ENCODE assay signal across 19 cellular contexts in the genomic region with DNA sequence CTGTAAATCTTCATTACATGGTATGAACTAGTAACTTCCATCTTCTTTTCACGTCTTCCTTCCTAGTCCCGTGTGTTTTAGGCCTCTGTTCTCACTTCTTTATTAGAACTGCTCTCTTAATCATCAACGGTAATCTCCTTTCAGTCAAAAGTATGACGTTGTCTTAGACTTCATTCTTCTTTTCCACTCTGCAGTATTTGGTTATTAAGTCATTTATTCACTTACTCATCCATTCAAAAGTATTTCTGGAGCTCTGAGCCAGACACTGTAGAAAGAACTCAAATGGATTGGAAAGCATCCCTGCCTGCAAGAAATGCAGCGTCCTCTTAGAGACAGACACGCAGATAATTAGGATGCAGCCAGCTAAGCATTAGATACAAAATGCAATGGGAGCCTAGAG.
A peak's percentile ranks its signal among the peaks of the same experiment; 100 is the strongest.
DNase-seq lines count a peak whose midpoint lies in the region; ATAC-seq, FAIRE-seq and TF ChIP-seq lines count a peak whose summit lies in the region.
"Had no signal": no experiment of that assay in that cellular context is flagged by ENCODE, and none has a peak within 500 bp of the region (broad histone marks: within the 10 kb centered on the region; RNA-seq: fewer than 3 reads in every experiment).

No MANE protein-coding gene starts in this region.

- H2AK5ac ChIP-seq in IMR-90 (ENCODE audit: low read depth, low read length): no peak overlapping the region
- H2AK5ac ChIP-seq in H1 (ENCODE audit: low read depth, low read length): no peak overlapping the region

- H3K4me1 ChIP-seq in IMR-90 (ENCODE audit: control insufficient read depth, insufficient read depth, low read length) (peaks cover 8% of the 10 kb centered on the region; the same call in 1 of the 2 replicates), H1 (replicated peaks in 1 of 4; ENCODE audit: control insufficient read depth in 3 of 4, insufficient read depth in 4 of 4, low read length in 3 of 4) (peaks cover 0 to 5% (median 1%) of the 10 kb centered on the region in 4 experiments; a peak in 2 of 7 replicates), HepG2 (ENCODE audit: insufficient read depth, low read length) (0 out of 2 replicates have a peak, but pooled peaks cover 8% of the 10 kb centered on the region)
- H3K4me1 ChIP-seq: A549 had no signal

- in situ Hi-C loops in IMR-90 (cut with MboI; ENCODE audit: low sequenced_read_pairs) (no loop called here), HepG2 (cut with HindIII; ENCODE audit: extremely low pct_ligation_motif_present, low pct_unique_long_range_greater_than_20kb) (no loop called here)

- H3K56ac ChIP-seq in IMR-90 (ENCODE audit: extremely low read depth, insufficient read depth, low read length) (no peak overlapping the region), H1 (replicated peaks; ENCODE audit: insufficient read length, low read depth, low read length) (no peak overlapping the region)

- no peaks in the 10 kb centered on the region for H3K27me3 Mint-ChIP-seq in activated T-cell treated with anti-CD3 and anti-CD28 coated beads, Interleukin-2, amount 50 U/mL, for 24 hours
- H3K27me3 Mint-ChIP-seq: B cell had no signal

- FAIRE-seq in H1 (lab: Jason Lieb, UNC): no peak
- FAIRE-seq in HepG2 (lab: Jason Lieb, UNC): no peak
- FAIRE-seq: A549, D721Med, H54 had no signal

- H3K27ac ChIP-seq in IMR-90 (ENCODE audit: insufficient read depth, low read length) (no peak overlapping the region), H1 (ENCODE audit: low read depth, low read length) (no peak overlapping the region), HepG2 (ENCODE audit: extremely low read length, insufficient read depth, low read length) (no peak overlapping the region)
- H3K27ac ChIP-seq: A549, PC-9 had no signal

- H3K4me2 ChIP-seq in IMR-90 (ENCODE audit: low read depth, low read length) (no peak overlapping the region), H1 (ENCODE audit: insufficient read depth in 1 of 2, low read depth in 2 of 2, low read length in 2 of 2) (no peak overlapping the region), HepG2 (ENCODE audit: low read depth, low read length) (no peak overlapping the region)
- H3K4me2 ChIP-seq: A549, PC-9 had no signal

- intact Hi-C loops in IMR-90 (cut with micrococcal nuclease): no loop called here
- intact Hi-C loops in HepG2 (cut with micrococcal nuclease; ENCODE audit: unreplicated experiment): no loop called here

- H3K36me3 Mint-ChIP-seq in activated T-cell treated with anti-CD3 and anti-CD28 coated beads, Interleukin-2, amount 50 U/mL, for 24 hours (ENCODE audit: low read depth): no peaks in the 10 kb centered on the region
- H3K36me3 Mint-ChIP-seq: CD14-positive monocyte had no signal

- POLR2A ChIA-PET in IMR-90 (lab: Charles Lee; ENCODE audit: unreplicated experiment): no interaction called here
- POLR2A ChIA-PET in H1 (lab: Charles Lee; ENCODE audit: partially characterized antibody): no interaction called here
- POLR2A ChIA-PET in HepG2 (lab: Yijun Ruan, JAX): no interaction called here

- TF ChIP-seq CTCF in IMR-90 (conservative IDR thresholded peaks at IDR 0.05; ENCODE audit: low read depth, low read length) (no peak), H1 (IDR thresholded peaks at IDR 0.05; ENCODE audit: control extremely low read depth in 1 of 3, insufficient read depth in 1 of 3, low read depth in 1 of 3, low read length in 3 of 3) (no peak), HepG2 (CRISPR knock-in tag; IDR thresholded peaks at IDR 0.05) (no peak)

- no peak overlapping the region for H3K4me3 Mint-ChIP-seq in activated T-cell treated with anti-CD3 and anti-CD28 coated beads, Interleukin-2, amount 50 U/mL, for 24 hours
- H3K4me3 Mint-ChIP-seq: B cell, CD14-positive monocyte had no signal

- H3K4me1 Mint-ChIP-seq in activated T-cell treated with anti-CD3 and anti-CD28 coated beads, Interleukin-2, amount 50 U/mL, for 24 hours (ENCODE audit: low read depth): no peaks in the 10 kb centered on the region
- H3K4me1 Mint-ChIP-seq: B cell, CD14-positive monocyte had no signal

- H3K9ac ChIP-seq in IMR-90 (ENCODE audit: low read depth, low read length) (no peak overlapping the region), H1 (replicated peaks in 1 of 4; ENCODE audit: extremely low read depth in 1 of 4, low read depth in 3 of 4, low read length in 3 of 4) (no peak overlapping the region), HepG2 (ENCODE audit: insufficient read depth, low read depth, low read length) (no peak overlapping the region)

- peaks cover 13% of the 10 kb centered on the region; the same call in 1 of the 2 replicates for H3K9me1 ChIP-seq in IMR-90 (ENCODE audit: insufficient read depth, low read length)

- H2AK9ac ChIP-seq in IMR-90 (replicated peaks; ENCODE audit: low read depth, low read length, poor library complexity): no peak overlapping the region

- H3K79me2 ChIP-seq in H1 (ENCODE audit: control insufficient read depth in 1 of 2, insufficient read depth in 2 of 2, low read length in 2 of 2) (no peaks in the 10 kb centered on the region), HepG2 (ENCODE audit: insufficient read depth, low read length) (no peaks in the 10 kb centered on the region)

- H4K91ac ChIP-seq in IMR-90 (ENCODE audit: insufficient read depth, low read depth, low read length) (no peak overlapping the region), H1 (replicated peaks; ENCODE audit: insufficient read length, low read length) (no peak overlapping the region)

- H2AFZ ChIP-seq in IMR-90 (replicated peaks; ENCODE audit: low read length, poor library complexity): no peak overlapping the region
- H2AFZ ChIP-seq in H1 (ENCODE audit: low read length): no peak overlapping the region
- H2AFZ ChIP-seq in HepG2 (ENCODE audit: low read length): no peak overlapping the region
- H2AFZ ChIP-seq: PC-9 had no signal

- H3K27me3 ChIP-seq in IMR-90 (ENCODE audit: control insufficient read depth, insufficient read depth, low read length) (no peaks in the 10 kb centered on the region), H1 (replicated peaks in 1 of 4; ENCODE audit: control insufficient read depth in 3 of 4, extremely low read depth in 1 of 4, insufficient read depth in 3 of 4, low read length in 3 of 4) (no peaks in the 10 kb centered on the region), HepG2 (ENCODE audit: control insufficient read depth in 1 of 2, insufficient read depth in 2 of 2, low read length in 2 of 2) (no peaks in the 10 kb centered on the region)

- H3K36me3 ChIP-seq in IMR-90 (ENCODE audit: control insufficient read depth, insufficient read depth, low read length) (no peaks in the 10 kb centered on the region), H1 (ENCODE audit: control insufficient read depth in 2 of 4, insufficient read depth in 4 of 4, low read length in 3 of 4) (no peaks in the 10 kb centered on the region; a peak in 1 of 8 replicates), HepG2 (replicated peaks in 1 of 2; ENCODE audit: control insufficient read depth in 1 of 2, insufficient read depth in 2 of 2, low read length in 2 of 2) (no peaks in the 10 kb centered on the region)

- H4K20me1 ChIP-seq in IMR-90 (ENCODE audit: insufficient read depth, low read length) (peaks cover 6% of the 10 kb centered on the region; the same call in 1 of the 2 replicates), H1 (replicated peaks in 1 of 2; ENCODE audit: control insufficient read depth in 1 of 2, insufficient read depth in 2 of 2, low read length in 2 of 2) (no peaks in the 10 kb centered on the region), HepG2 (ENCODE audit: insufficient read depth, low read length) (no peaks in the 10 kb centered on the region)

- dilution Hi-C loops in IMR-90 (cut with HindIII; ENCODE audit: low sequenced_read_pairs, unreplicated experiment): no loop called here

- H3K23ac ChIP-seq in IMR-90 (ENCODE audit: low read depth, low read length): no peak overlapping the region
- H3K23ac ChIP-seq in H1 (ENCODE audit: insufficient read length): no peak overlapping the region

- no peak overlapping the region for H3K4me3 ChIP-seq in IMR-90 (ENCODE audit: insufficient read depth, low read depth, low read length)
- no peak overlapping the region for H3K4me3 ChIP-seq in H1 (ENCODE audit: extremely low read depth in 1 of 4, insufficient read depth in 2 of 4, low read depth in 3 of 4, low read length in 4 of 4)
- no peak overlapping the region for H3K4me3 ChIP-seq in HepG2 (replicated peaks in 1 of 3; ENCODE audit: insufficient read depth in 1 of 3, low read depth in 2 of 3, low read length in 3 of 3)
- H3K4me3 ChIP-seq: A549, PC-9 had no signal

- no peak overlapping the region for H2BK120ac ChIP-seq in IMR-90 (ENCODE audit: low read depth, low read length)
- no peak overlapping the region for H2BK120ac ChIP-seq in H1 (replicated peaks; ENCODE audit: low read depth, low read length)

- H3K9me3 ChIP-seq in IMR-90 (ENCODE audit: control insufficient read depth, insufficient read depth, low read length) (no peaks in the 10 kb centered on the region), H1 (ENCODE audit: insufficient read depth in 2 of 2, low read depth in 1 of 2, low read length in 1 of 2) (no peaks in the 10 kb centered on the region), HepG2 (ENCODE audit: low read length) (no peaks in the 10 kb centered on the region)
- H3K9me3 ChIP-seq: A549 had no signal

- no peaks in the 10 kb centered on the region for H3K79me1 ChIP-seq in IMR-90 (ENCODE audit: low read depth in 1 of 2, low read length in 2 of 2)
- H3K79me1 ChIP-seq in H1 (ENCODE audit: low read depth, low read length): no peaks in the 10 kb centered on the region

- no peaks in the 10 kb centered on the region for H3K9me3 Mint-ChIP-seq in activated T-cell treated with anti-CD3 and anti-CD28 coated beads, Interleukin-2, amount 50 U/mL, for 24 hours

- H2BK5ac ChIP-seq in IMR-90 (ENCODE audit: low read depth, low read length, poor library complexity, severe bottlenecking): no peak overlapping the region
- H2BK5ac ChIP-seq in H1 (ENCODE audit: low read depth, low read length): no peak overlapping the region

- no peak overlapping the region for H4K5ac ChIP-seq in IMR-90 (ENCODE audit: low read depth, low read length)
- no peak overlapping the region for H4K5ac ChIP-seq in H1 (ENCODE audit: insufficient read length, low read depth, low read length)

- no peak for TF ChIP-seq POLR2A in IMR-90 (IDR thresholded peaks at IDR 0.05; ENCODE audit: low read depth, low read length)
- no peak for TF ChIP-seq POLR2A in H1 (IDR thresholded peaks at IDR 0.05; ENCODE audit: control extremely low read depth in 1 of 2, low read depth in 2 of 2, low read length in 2 of 2)
- TF ChIP-seq POLR2A in HepG2 (IDR thresholded peaks at IDR 0.05; ENCODE audit: insufficient read depth in 1 of 2, low read depth in 2 of 2, low read length in 2 of 2): no peak

- no peak overlapping the region for H3K27ac Mint-ChIP-seq in activated T-cell treated with anti-CD3 and anti-CD28 coated beads, Interleukin-2, amount 50 U/mL, for 24 hours
- H3K27ac Mint-ChIP-seq: B cell, CD14-positive monocyte had no signal

- H3K14ac ChIP-seq in IMR-90 (replicated peaks; ENCODE audit: low read depth, low read length) (no peak overlapping the region), H1 (ENCODE audit: insufficient read length) (no peak overlapping the region)

- H2BK20ac ChIP-seq in IMR-90 (ENCODE audit: low read depth, low read length) (no peak overlapping the region), H1 (ENCODE audit: low read length) (0 out of 2 replicates have a peak overlapping the region, but pooled peaks have one; percentile 24)

- H2BK15ac ChIP-seq in IMR-90 (ENCODE audit: low read depth, low read length): no peak overlapping the region
- no peak overlapping the region for H2BK15ac ChIP-seq in H1 (ENCODE audit: low read length)

- no TSS peak for BruUV-seq in IMR-90 (replicated peaks; lab: Mats Ljungman, UMichigan)
- no TSS peak for BruUV-seq in HepG2 (replicated peaks; lab: Mats Ljungman, UMichigan)

- 87% methylated on average over 4 of the region's 6 CpGs; no CpG with 5 or more reads in 1 of the 2 experiments for WGBS in IMR-90 (ENCODE audit: extremely low coverage in 2 of 2, insufficient read length in 1 of 2), 2 experiments
- 93% methylated on average over 6 of the region's 6 CpGs; no CpG with 5 or more reads in 1 of the 2 experiments for WGBS in H1 (ENCODE audit: extremely low coverage in 1 of 2, insufficient coverage in 1 of 2, insufficient read length in 1 of 2, insufficient replicate concordance in 2 of 2, low coverage in 1 of 2, low lambda C conversion rate in 2 of 2, missing lambda C conversion rate in 1 of 2), 2 experiments
- 36% methylated on average over 6 of the region's 6 CpGs for WGBS in HepG2 (ENCODE audit: low lambda C conversion rate)

- CTCF ChIA-PET in IMR-90 (lab: Yijun Ruan, JAX) (interaction anchor here (0.6 kb wide), 1 partner anchor 328 kb away, joined by 4 read pairs; no protein-coding TSS in a partner anchor), H1 (lab: Charles Lee; ENCODE audit: partially characterized antibody) (interaction anchor here (1.6 kb wide), 1 partner anchor 19 kb away, joined by 3 read pairs; no protein-coding TSS in a partner anchor), HepG2 (lab: Yijun Ruan, JAX; ENCODE audit: low intra/inter-chr PET ratio, low total read pairs) (no interaction called here)

- peak; percentile 33; the same call in 1 of the 2 replicates for ATAC-seq in IMR-90 (ENCODE audit: low read depth)
- ATAC-seq in HG03135 (IDR thresholded peaks at IDR 0.05; ENCODE audit: unreplicated experiment): no peak
- no peak for ATAC-seq in HepG2
- ATAC-seq: A549 had no signal

- no peak overlapping the region for H2BK12ac ChIP-seq in H1 (ENCODE audit: low read depth, low read length)

- H3K23me2 ChIP-seq in H1 (ENCODE audit: low read depth, low read length): no peaks in the 10 kb centered on the region

- TF ChIP-seq EP300 in H1 (IDR thresholded peaks at IDR 0.05; ENCODE audit: borderline replicate concordance in 1 of 2, low read depth in 2 of 2, low read length in 2 of 2): no peak
- no peak for TF ChIP-seq EP300 in HepG2 (IDR thresholded peaks at IDR 0.05; ENCODE audit: low read depth in 2 of 2, low read length in 2 of 2)
- no peak for TF ChIP-seq EP300 in HepG2 (CRISPR knock-in tag; IDR thresholded peaks at IDR 0.05; ENCODE audit: borderline replicate concordance)

- no peak overlapping the region for H4K8ac ChIP-seq in IMR-90 (ENCODE audit: low read depth in 2 of 2, low read length in 2 of 2)
- H4K8ac ChIP-seq in H1 (ENCODE audit: extremely low read depth, insufficient read depth, low read length): no peak overlapping the region

- DNase-seq in EH (ENCODE audit: low read depth): peak; percentile 25
- DNase-seq in IMR-90: peak; percentile 52
- DNase-seq in H1 (ENCODE audit: low read depth in 1 of 2, low spot score in 2 of 2): no peak
- peak; percentile 20 for DNase-seq in kidney tubule cell (ENCODE audit: low spot score)
- DNase-seq in HepG2 (ENCODE audit: low spot score): no peak
- DNase-seq in activated T-cell treated with anti-CD3 and anti-CD28 coated beads, Interleukin-2, amount 50 U/mL, for 24 hours: no peak
- DNase-seq in DMS153 treated with DMSO at 0.1 percent for 48 hours (lab: John Stamatoyannopoulos, UW; ENCODE audit: unreplicated experiment): no peak
- DNase-seq: Kasumi-1, NCI-H1417 treated with DMSO at 0.1 percent for 48 hours, NCI-H187, PC-9, RPMI8226, SHP77 treated with DMSO at 0.1 percent for 48 hours had no signal

- no peak for TF ChIP-seq RAD21 in IMR-90 (IDR thresholded peaks at IDR 0.05; ENCODE audit: low read length)
- TF ChIP-seq RAD21 in H1 (IDR thresholded peaks at IDR 0.05 in 1 of 2, conservative IDR thresholded peaks at IDR 0.05 in 1 of 2; ENCODE audit: low read depth in 2 of 2, low read length in 2 of 2): no peak
- TF ChIP-seq RAD21 in HepG2 (CRISPR knock-in tag; IDR thresholded peaks at IDR 0.05): no peak

- no peak overlapping the region for H3K18ac ChIP-seq in IMR-90 (ENCODE audit: low read depth, low read length)
- H3K18ac ChIP-seq in H1 (ENCODE audit: extremely low read depth, low read length): no peak overlapping the region

- no peak overlapping the region for H3K4ac ChIP-seq in IMR-90 (ENCODE audit: low read depth, low read length)
- H3K4ac ChIP-seq in H1 (replicated peaks; ENCODE audit: insufficient read length, low read depth, low read length): no peak overlapping the region

Comparison
In these comparisons a context has a peak if more than half of its experiments do, and no peak if none do; other contexts are left out.
1. DNase-seq: peak in EH (single experiment), IMR-90 (single experiment) and kidney tubule cell (single experiment); none in H1 (0 of 2), HepG2 (single experiment), activated T-cell treated with anti-CD3 and anti-CD28 coated beads, Interleukin-2, amount 50 U/mL, for 24 hours (single experiment) and DMS153 treated with DMSO at 0.1 percent for 48 hours (single experiment).